Comparison of ENCODE assay signal across 10 cellular contexts in the genomic region with DNA sequence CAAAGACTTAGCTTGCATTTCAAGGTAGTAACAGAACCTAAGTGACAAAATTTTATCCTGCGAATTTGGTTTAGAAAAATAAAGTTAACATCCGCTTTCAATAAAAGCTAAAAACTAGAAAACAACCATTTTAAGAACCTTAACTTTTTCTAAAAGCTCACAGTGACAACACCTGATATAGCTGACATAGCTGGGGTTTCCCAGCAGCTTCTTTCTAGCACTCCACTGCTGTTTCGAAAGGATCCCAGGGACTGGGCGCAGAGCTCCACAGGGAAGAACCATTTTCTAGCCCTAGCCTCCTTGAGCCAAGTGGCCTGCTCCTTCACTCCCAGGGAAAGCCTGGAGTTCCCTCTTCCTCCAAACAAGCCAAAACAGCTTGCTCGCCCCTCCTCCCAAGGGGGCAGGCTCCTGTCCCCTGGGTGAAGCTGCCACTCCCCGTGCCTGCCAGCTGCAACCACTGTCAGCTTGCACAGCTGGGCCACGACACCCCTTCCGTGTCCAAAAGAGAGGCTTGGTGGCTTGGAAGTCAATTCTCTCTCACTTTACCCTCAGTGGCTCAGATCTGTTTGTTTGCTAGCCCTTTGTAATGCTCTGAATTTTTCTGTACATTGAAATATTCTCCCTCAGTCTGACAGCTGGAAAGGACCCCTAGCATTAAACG. TPM values are rescaled to one million over a fixed set of nuclear protein-coding genes. Genes with fewer than 3 reads are reported as not detected.
DNase-seq lines count a peak whose midpoint lies in the region; ATAC-seq and TF ChIP-seq lines count a peak whose summit lies in the region.
"Had no signal": no experiment of that assay in that cellular context is flagged by ENCODE, and none has a peak within 500 bp of the region (broad histone marks: within the 10 kb centered on the region; RNA-seq: fewer than 3 reads in every experiment).

No MANE protein-coding gene starts in this region.

- no peaks in the 10 kb centered on the region for H3K9me3 ChIP-seq in iPS-20b (ENCODE audit: insufficient read depth, low read depth, low read length)
- H3K9me3 ChIP-seq: thoracic aorta had no signal

- H3K4me1 ChIP-seq in iPS-20b (ENCODE audit: insufficient read depth, low read length): peaks cover 29% of the 10 kb centered on the region

- peaks cover 20% of the 10 kb centered on the region; the same call in 1 of the 2 replicates for H3K27me3 ChIP-seq in iPS-20b (ENCODE audit: insufficient read depth, low read length)

- H3K27ac Mint-ChIP-seq in activated CD4-positive, alpha-beta T cell treated with anti-CD3 and anti-CD28 coated beads for 36 hours: peak overlapping the region; percentile 83
- peak overlapping the region; percentile 91 for H3K27ac Mint-ChIP-seq in activated B cell treated with CpG ODN at 0.5 μM for 24 hours

- H3K27ac ChIP-seq in iPS-20b (ENCODE audit: low read length): no peak overlapping the region
- H3K27ac ChIP-seq: C4-2B, thoracic aorta had no signal

- peaks cover 94% of the 10 kb centered on the region for H3K4me1 Mint-ChIP-seq in activated CD4-positive, alpha-beta T cell treated with anti-CD3 and anti-CD28 coated beads for 36 hours
- H3K4me1 Mint-ChIP-seq in activated B cell treated with CpG ODN at 0.5 μM for 24 hours: peaks cover 99% of the 10 kb centered on the region

- H3K36me3 ChIP-seq in iPS-20b (ENCODE audit: insufficient read depth, low read depth, low read length): no peaks in the 10 kb centered on the region
- H3K36me3 ChIP-seq: thoracic aorta had no signal

- intact Hi-C loops in activated CD4-positive, alpha-beta T cell treated with anti-CD3 and anti-CD28 coated beads for 36 hours (cut with DNase I, micrococcal nuclease): no loop called here
- intact Hi-C loops in activated B cell treated with CpG ODN at 0.5 μM for 24 hours (cut with micrococcal nuclease): loop anchor here (1.0 kb wide), 3 partner anchors 8 to 13 kb away; no protein-coding TSS in a partner anchor

- no peak for TF ChIP-seq CTCF in activated B cell treated with CpG ODN at 0.5 μM for 24 hours (IDR thresholded peaks at IDR 0.05)

- H3K36me3 Mint-ChIP-seq in activated CD4-positive, alpha-beta T cell treated with anti-CD3 and anti-CD28 coated beads for 36 hours (ENCODE audit: low read depth): peaks cover 7% of the 10 kb centered on the region
- H3K36me3 Mint-ChIP-seq in activated B cell treated with CpG ODN at 0.5 μM for 24 hours (ENCODE audit: low read depth): peaks cover 42% of the 10 kb centered on the region

- H3K4me3 Mint-ChIP-seq in activated CD4-positive, alpha-beta T cell treated with anti-CD3 and anti-CD28 coated beads for 36 hours: peak overlapping the region; percentile 26
- peak overlapping the region; percentile 77 for H3K4me3 Mint-ChIP-seq in activated B cell treated with CpG ODN at 0.5 μM for 24 hours

- POLR2A ChIA-PET in activated CD4-positive, alpha-beta T cell treated with anti-CD3 and anti-CD28 coated beads for 36 hours (lab: Charles Lee): interaction anchor here (0.6 to 1.2 kb wide), 2 partner anchors 13 to 25 kb away, joined by 4 to 5 read pairs; no protein-coding TSS in a partner anchor
- POLR2A ChIA-PET in activated B cell treated with CpG ODN at 0.5 μM for 24 hours (lab: Charles Lee): interaction anchor here (0.6 to 4.5 kb wide), 15 partner anchors 8 to 764 kb away, joined by 3 to 101 read pairs (median 8); a partner anchor contains a TSS

- H3K4me3 ChIP-seq in iPS-20b (ENCODE audit: low read length): peak overlapping the region; percentile 64; the same call in 1 of the 2 replicates

- ATAC-seq in activated CD4-positive, alpha-beta T cell treated with anti-CD3 and anti-CD28 coated beads for 36 hours: no peak
- ATAC-seq in activated B cell treated with CpG ODN at 0.5 μM for 24 hours (ENCODE audit: low read depth) (peak; percentile 79), GM18519 (IDR thresholded peaks at IDR 0.05; ENCODE audit: low FRiP score, unreplicated experiment) (no peak)

- no peaks in the 10 kb centered on the region for H3K27me3 Mint-ChIP-seq in activated CD4-positive, alpha-beta T cell treated with anti-CD3 and anti-CD28 coated beads for 36 hours
- no peaks in the 10 kb centered on the region for H3K27me3 Mint-ChIP-seq in activated B cell treated with CpG ODN at 0.5 μM for 24 hours

- no peak overlapping the region; the same call in 1 of the 2 replicates for H3K9ac ChIP-seq in iPS-20b (ENCODE audit: low read depth, low read length)

- CTCF ChIA-PET in activated CD4-positive, alpha-beta T cell treated with anti-CD3 and anti-CD28 coated beads for 36 hours (lab: Charles Lee): interaction anchor here (0.6 to 4.7 kb wide), 15 partner anchors 8 to 95 kb away, joined by 3 to 39 read pairs (median 4); no protein-coding TSS in a partner anchor
- CTCF ChIA-PET in activated B cell treated with CpG ODN at 0.5 μM for 24 hours (lab: Charles Lee): interaction anchor here (0.9 to 2.3 kb wide), 9 partner anchors 9 to 225 kb away, joined by 3 to 15 read pairs (median 4); no protein-coding TSS in a partner anchor

- peak; percentile 60 for DNase-seq in activated CD4-positive, alpha-beta T cell treated with anti-CD3 and anti-CD28 coated beads for 36 hours
- no peak for DNase-seq in activated CD4-positive, alpha-beta T cell treated with anti-CD3 and anti-CD28 coated beads, Interleukin-2, amount 50 U/mL, for 1 hour
- DNase-seq in activated B cell treated with CpG ODN at 0.5 μM for 24 hours (peak; percentile 69), superior temporal gyrus (ENCODE audit: extremely low spot score) (peak; percentile 82), epidermal melanocyte (ENCODE audit: insufficient read length, low spot score) (no peak)
- no peak for DNase-seq in activated CD8-positive, alpha-beta memory T cell treated with anti-CD3 and anti-CD28 coated beads for 24 hours

- H3K9me3 Mint-ChIP-seq in activated CD4-positive, alpha-beta T cell treated with anti-CD3 and anti-CD28 coated beads for 36 hours (ENCODE audit: low read depth): no peaks in the 10 kb centered on the region
- H3K9me3 Mint-ChIP-seq in activated B cell treated with CpG ODN at 0.5 μM for 24 hours: no peaks in the 10 kb centered on the region

RNA-seq across cellular contexts. Expression of a gene that starts 59.8 kb away (rescaled TPM):
- 100 to 1,000 TPM; 109 to 130 TPM for total RNA-seq in activated CD4-positive, alpha-beta T cell treated with anti-CD3 and anti-CD28 coated beads for 36 hours
- 368 and 391 TPM in 2 replicates for total RNA-seq in activated B cell treated with CpG ODN at 0.5 μM for 24 hours

Comparison
In these comparisons a context has a peak if more than half of its experiments do, and no peak if none do; other contexts are left out.
1. DNase-seq: peak in activated CD4-positive, alpha-beta T cell treated with anti-CD3 and anti-CD28 coated beads for 36 hours (single experiment), activated B cell treated with CpG ODN at 0.5 μM for 24 hours (single experiment) and superior temporal gyrus (single experiment); none in activated CD4-positive, alpha-beta T cell treated with anti-CD3 and anti-CD28 coated beads, Interleukin-2, amount 50 U/mL, for 1 hour (single experiment), epidermal melanocyte (single experiment) and activated CD8-positive, alpha-beta memory T cell treated with anti-CD3 and anti-CD28 coated beads for 24 hours (single experiment).